ENCODE assay signal across 24 cellular contexts in genomic region chr4:168972601-168973000, GRCh38.
"Had no signal": no experiment of that assay in that cellular context is flagged by ENCODE, and none has a peak within 500 bp of the region (broad histone marks: within the 10 kb centered on the region; RNA-seq: fewer than 3 reads in every experiment).

No MANE protein-coding gene starts in this region.

- H3K4me1 ChIP-seq: neural progenitor cell, parathyroid adenoma, psoas muscle, right lobe of liver, sigmoid colon, stomach, testis, tibial artery, transverse colon, upper lobe of right lung, uterus had no signal

- H3K27me3 ChIP-seq: neural progenitor cell, ovary, right lobe of liver, sigmoid colon, stomach, testis, tibial artery, transverse colon, upper lobe of right lung, uterus had no signal

- H3K79me2 ChIP-seq: parathyroid adenoma had no signal

- H2AFZ ChIP-seq: neural progenitor cell, parathyroid adenoma had no signal

- H3K4me2 ChIP-seq: neural progenitor cell had no signal

- DNase-seq: natural killer cell; occipital lobe; ovary; posterior cingulate gyrus; psoas muscle; right cardiac atrium; right lobe of liver; sigmoid colon; small intestine; stimulated activated CD4-positive, alpha-beta T cell treated with anti-CD3 and anti-CD28 coated beads, Interleukin-15, amount 100 ng/mL, for 24 hours; stimulated activated CD4-positive, alpha-beta T cell treated with anti-CD3 and anti-CD28 coated beads, Interleukin-2, amount 100 ng/mL, for 24 hours; stimulated activated CD4-positive, alpha-beta T cell treated with anti-CD3 and anti-CD28 coated beads, Interleukin-2, amount 100 ng/mL, for 48 hours; stimulated activated CD4-positive, alpha-beta T cell treated with anti-CD3 and anti-CD28 coated beads, Interleukin-4, amount 100 ng/mL, for 24 hours; stimulated activated naive B cell treated with anti-CD40 and anti-IgM and Interleukin-4, amounts not matched to agents 10 μg/mL and 1 μg/mL and 100 μg/mL, for 72 hours; stimulated activated naive CD4-positive, alpha-beta T cell treated with Interleukin-2 at 50 U/mL for 16 hours; stomach; testis; tibial artery; transverse colon; upper lobe of right lung; uterus had no signal

- H3K4me3 ChIP-seq: neural progenitor cell, ovary, psoas muscle, right lobe of liver, sigmoid colon, stomach, testis, tibial artery, transverse colon, upper lobe of right lung, uterus had no signal

- H3K36me3 ChIP-seq: ovary, uterus had no signal

- H3K27ac ChIP-seq: neural progenitor cell, ovary, parathyroid adenoma, psoas muscle, right lobe of liver, sigmoid colon, stomach, testis, tibial artery, transverse colon, upper lobe of right lung, uterus had no signal

- FAIRE-seq: small intestine had no signal

- ATAC-seq: natural killer cell; psoas muscle; right cardiac atrium; right lobe of liver; stimulated activated effector memory CD8-positive, alpha-beta T cell treated with anti-CD3 and anti-CD28 coated beads, Interleukin-12 subunit alpha, Interleukin-12 subunit beta, amount 100 ng/mL, for 72 hours; upper lobe of right lung had no signal

- H3K9me3 ChIP-seq: right lobe of liver, testis, upper lobe of right lung had no signal
